In genomic region chr22:50292643-50293440, GRCh38 we compare ENCODE assay signal across 9 cellular contexts. TPM values are rescaled to one million over a fixed set of nuclear protein-coding genes. Genes with fewer than 3 reads are reported as not detected.
DNase-seq lines count a peak whose midpoint lies in the region; FAIRE-seq and TF ChIP-seq lines count a peak whose summit lies in the region.
"Had no signal": no experiment of that assay in that cellular context is flagged by ENCODE, and none has a peak within 500 bp of the region (broad histone marks: within the 10 kb centered on the region; RNA-seq: fewer than 3 reads in every experiment).

No MANE protein-coding gene starts in this region.

- FAIRE-seq in keratinocyte (lab: Jason Lieb, UNC): no peak

- no peaks in the 10 kb centered on the region for H3K27me3 ChIP-seq in adipocyte (replicated peaks; ENCODE audit: control insufficient read depth, insufficient read depth, low read length)
- no peaks in the 10 kb centered on the region for H3K27me3 ChIP-seq in keratinocyte (ENCODE audit: control insufficient read depth, extremely low read depth, insufficient read depth, low read length)
- H3K27me3 ChIP-seq in stomach: peaks cover 0 to 6% (median 0%) of the 10 kb centered on the region in 3 donors

- H3K36me3 ChIP-seq in adipocyte (ENCODE audit: control insufficient read depth, insufficient read depth, low read length, severe bottlenecking) (peaks cover 34% of the 10 kb centered on the region), keratinocyte (ENCODE audit: control insufficient read depth in 2 of 2, extremely low read depth in 1 of 2, insufficient read depth in 2 of 2, low read length in 2 of 2) (peaks cover 25 to 32% of the 10 kb centered on the region in 2 experiments), stomach (peaks cover 28 to 40% (median 34%) of the 10 kb centered on the region in 4 donors)

- no peak for TF ChIP-seq POLR2A in stomach (IDR thresholded peaks at IDR 0.05)

- H3K4me3 ChIP-seq in HFF-Myc (replicated peaks; ENCODE audit: low read depth, low read length) (peak overlapping the region; percentile 32), adipocyte (ENCODE audit: low read length) (peak overlapping the region; percentile 56), keratinocyte (ENCODE audit: control insufficient read depth in 2 of 3, extremely low read depth in 1 of 3, insufficient read depth in 2 of 3, low read depth in 1 of 3, low read length in 3 of 3) (peak overlapping the region; percentile 32 to 57 (median 49)), stomach (peak overlapping the region; percentile 27 to 45 (median 38))

- peak overlapping the region; percentile 79 for H3K4me2 ChIP-seq in keratinocyte (ENCODE audit: control insufficient read depth, extremely low read depth, insufficient read depth, low read depth, low read length)

- H3K27ac ChIP-seq in keratinocyte (ENCODE audit: control insufficient read depth, insufficient read depth, low read length): peak overlapping the region; percentile 26
- H3K27ac ChIP-seq in stomach: peak overlapping the region; percentile 94 to 96 (median 95)

- peaks cover 20% of the 10 kb centered on the region for H3K4me1 ChIP-seq in adipocyte (ENCODE audit: control insufficient read depth, insufficient read depth, low read length)
- H3K4me1 ChIP-seq in keratinocyte (ENCODE audit: control insufficient read depth, extremely low read depth, insufficient read depth, low read length): peaks cover 18% of the 10 kb centered on the region
- H3K4me1 ChIP-seq in stomach: peaks cover 82 to 100% (median 97%) of the 10 kb centered on the region in 4 donors

- peaks cover 19% of the 10 kb centered on the region for H4K20me1 ChIP-seq in keratinocyte (ENCODE audit: control insufficient read depth, extremely low read depth, insufficient read depth, low read length)

- H2AFZ ChIP-seq in keratinocyte (ENCODE audit: control insufficient read depth, low read length): no peak overlapping the region

- TF ChIP-seq CTCF in HFF-Myc (IDR thresholded peaks at IDR 0.05; ENCODE audit: low read depth, low read length, missing control alignments): no peak
- TF ChIP-seq CTCF in keratinocyte (optimal IDR thresholded peaks at IDR 0.05 in 1 of 3, IDR thresholded peaks at IDR 0.05 in 1 of 3, conservative IDR thresholded peaks at IDR 0.05 in 1 of 3; ENCODE audit: extremely low read depth in 1 of 3, insufficient read depth in 2 of 3, low read length in 3 of 3): no peak
- TF ChIP-seq CTCF in stomach (IDR thresholded peaks at IDR 0.05): no peak

- intact Hi-C loops in stomach (cut with DNase I; ENCODE audit: low total_unique reads): no loop called here

- peak overlapping the region; percentile 82 for H3K9ac ChIP-seq in adipocyte (ENCODE audit: low read length)
- peak overlapping the region; percentile 50 for H3K9ac ChIP-seq in keratinocyte (ENCODE audit: control insufficient read depth, extremely low read depth, insufficient read depth, low read length)

- dilution Hi-C loops in keratinocyte (cut with MboI; ENCODE audit: extremely low pct_ligation_motif_present, low sequenced_read_pairs): no loop called here

- H3K79me2 ChIP-seq in keratinocyte (ENCODE audit: control insufficient read depth, insufficient read depth, low read length): peaks cover 93% of the 10 kb centered on the region

- no peaks in the 10 kb centered on the region for H3K9me1 ChIP-seq in keratinocyte (ENCODE audit: control insufficient read depth, extremely low read depth, insufficient read depth, low read length)

- 14 to 27% (median 24%) methylated on average over 19 to 29 of the region's 29 CpGs for WGBS in stomach, 5 donors

- no peak for DNase-seq in HFF-Myc (ENCODE audit: extremely low read depth, low read depth)
- DNase-seq in adipocyte (ENCODE audit: low read depth): no peak
- DNase-seq in keratinocyte (ENCODE audit: low read depth, low spot score): no peak
- DNase-seq in stomach: no peak
- no peak for DNase-seq in NCI-H82 treated with DMSO at 0.1 percent for 48 hours (lab: John Stamatoyannopoulos, UW; ENCODE audit: unreplicated experiment)
- no peak for DNase-seq in MV-4-11 (lab: John Stamatoyannopoulos, UW)
- DNase-seq in SHP77 (lab: John Stamatoyannopoulos, UW): no peak
- no peak for DNase-seq in NCI-H2171 (lab: John Stamatoyannopoulos, UW)
- DNase-seq: NCI-H524 treated with DMSO at 0.1 percent for 48 hours had no signal

- H3K9me3 ChIP-seq in adipocyte (ENCODE audit: control insufficient read depth, low read length) (no peaks in the 10 kb centered on the region), keratinocyte (ENCODE audit: control insufficient read depth, low read depth, low read length) (no peaks in the 10 kb centered on the region), stomach (no peaks in the 10 kb centered on the region)

- no peak for TF ChIP-seq EP300 in stomach (IDR thresholded peaks at IDR 0.05)

RNA-seq across cellular contexts. Expression of gene PLXNB2, which starts 14.6 kb away (rescaled TPM):
- polyA plus RNA-seq in keratinocyte (44.3 to 90.3 TPM (median 66.2 TPM) in 3 replicates), stomach (100 to 1,000 TPM in 2 of 3 donors, 10 to 100 TPM in 1; 50.3 to 197 (median 147) TPM)
- polyA plus RNA-seq in keratinocyte (2011; ENCODE audit: low read depth): 123 TPM
- 21.3 and 35.3 TPM in 2 replicates for polyA plus RNA-seq in keratinocyte (2011; cell fraction: cytosol; rRNA removed)
- polyA plus RNA-seq in keratinocyte (2011; cell fraction: nucleus; rRNA removed): 208 and 264 TPM in 2 replicates
- 81.4 and 94.0 TPM in 2 replicates for polyA plus RNA-seq in keratinocyte (2012; ENCODE audit: low replicate concordance)
- 131 to 309 TPM (median 181 TPM) in 3 replicates for polyA minus RNA-seq in keratinocyte
- polyA minus RNA-seq in keratinocyte (2011; cell fraction: cytosol; rRNA and poly(A)+ RNA removed): 135 TPM
- polyA minus RNA-seq in keratinocyte (2011; cell fraction: nucleus; rRNA and poly(A)+ RNA removed): 352 and 408 TPM in 2 replicates
- 100 to 1,000 TPM; 105 to 648 (median 400) TPM for total RNA-seq in stomach

RNA-seq across cellular contexts. Expression of gene MAPK11, which starts 22.7 kb away (rescaled TPM):
- polyA plus RNA-seq in keratinocyte (3.4 to 12.6 TPM (median 4.6 TPM) in 3 replicates), stomach (10 to 100 TPM in 2 of 3 donors, 1 to 10 TPM in 1; 8.5 to 13.6 (median 12.3) TPM)
- 2.1 TPM for polyA plus RNA-seq in keratinocyte (2011; ENCODE audit: low read depth)
- 4.8 and 9.8 TPM in 2 replicates for polyA plus RNA-seq in keratinocyte (2011; cell fraction: cytosol; rRNA removed)
- polyA plus RNA-seq in keratinocyte (2011; cell fraction: nucleus; rRNA removed): 17.4 and 26.6 TPM in 2 replicates
- 4.3 and 6.8 TPM in 2 replicates for polyA plus RNA-seq in keratinocyte (2012; ENCODE audit: low replicate concordance)
- 6.5 to 11.9 TPM (median 11.8 TPM) in 3 replicates for polyA minus RNA-seq in keratinocyte
- 13.4 TPM for polyA minus RNA-seq in keratinocyte (2011; cell fraction: cytosol; rRNA and poly(A)+ RNA removed)
- 8.3 and 9.3 TPM in 2 replicates for polyA minus RNA-seq in keratinocyte (2011; cell fraction: nucleus; rRNA and poly(A)+ RNA removed)
- 10 to 100 TPM in 1 of 5 donors, 1 to 10 TPM in 2, under 1 TPM in 1, not detected in 1; 0.29 to 10.1 (median 5.7) TPM for total RNA-seq in stomach

RNA-seq across cellular contexts. Expression of gene MAPK12, which starts 31.4 kb away (rescaled TPM):
- polyA plus RNA-seq in keratinocyte (10.1 to 17.9 TPM (median 11.1 TPM) in 3 replicates), stomach (1 to 10 TPM; 4.7 to 9.3 (median 7.1) TPM)
- polyA plus RNA-seq in keratinocyte (2011; ENCODE audit: low read depth): 5.9 TPM
- polyA plus RNA-seq in keratinocyte (2011; cell fraction: cytosol; rRNA removed): 6.1 and 11.8 TPM in 2 replicates
- 41.3 and 53.1 TPM in 2 replicates for polyA plus RNA-seq in keratinocyte (2011; cell fraction: nucleus; rRNA removed)
- polyA plus RNA-seq in keratinocyte (2012; ENCODE audit: low replicate concordance): 4.9 and 11.0 TPM in 2 replicates
- 10.4 to 14.4 TPM (median 13.0 TPM) in 3 replicates for polyA minus RNA-seq in keratinocyte
- 17.8 TPM for polyA minus RNA-seq in keratinocyte (2011; cell fraction: cytosol; rRNA and poly(A)+ RNA removed)
- 16.7 and 19.8 TPM in 2 replicates for polyA minus RNA-seq in keratinocyte (2011; cell fraction: nucleus; rRNA and poly(A)+ RNA removed)
- total RNA-seq in stomach: 10 to 100 TPM in 2 of 5 donors, 1 to 10 TPM in 3; 5.2 to 49.6 (median 9.3) TPM

RNA-seq across cellular contexts. Expression of gene DENND6B, which starts 34.0 kb away (rescaled TPM):
- 0.94 to 3.1 TPM (median 1.4 TPM) in 3 replicates for polyA plus RNA-seq in keratinocyte
- 1.2 TPM for polyA plus RNA-seq in keratinocyte (2011; ENCODE audit: low read depth)
- 1.2 and 2.1 TPM in 2 replicates for polyA plus RNA-seq in keratinocyte (2011; cell fraction: cytosol; rRNA removed)
- polyA plus RNA-seq in keratinocyte (2011; cell fraction: nucleus; rRNA removed): 11.3 and 18.0 TPM in 2 replicates
- polyA plus RNA-seq in keratinocyte (2012; ENCODE audit: low replicate concordance): 1.0 and 3.2 TPM in 2 replicates
- 0.93 to 2.4 TPM (median 1.1 TPM) in 3 replicates for polyA minus RNA-seq in keratinocyte
- polyA minus RNA-seq in keratinocyte (2011; cell fraction: cytosol; rRNA and poly(A)+ RNA removed): 2.1 TPM
- polyA minus RNA-seq in keratinocyte (2011; cell fraction: nucleus; rRNA and poly(A)+ RNA removed): 3.7 and 5.8 TPM in 2 replicates
- total RNA-seq in stomach: 10 to 100 TPM in 2 of 5 donors, 1 to 10 TPM in 3; 2.2 to 13.4 (median 2.5) TPM
- polyA plus RNA-seq in stomach: 1 to 10 TPM; 2.0 to 7.6 (median 5.5) TPM

RNA-seq across cellular contexts. Expression of gene HDAC10, which starts 41.8 kb away (rescaled TPM):
- polyA plus RNA-seq in keratinocyte (4.7 to 12.4 TPM (median 8.2 TPM) in 3 replicates), stomach (10 to 100 TPM; 24.7 to 41.4 (median 36.2) TPM)
- polyA plus RNA-seq in keratinocyte (2011; ENCODE audit: low read depth): 5.6 TPM
- polyA plus RNA-seq in keratinocyte (2011; cell fraction: cytosol; rRNA removed): 0.89 and 2.7 TPM in 2 replicates
- polyA plus RNA-seq in keratinocyte (2011; cell fraction: nucleus; rRNA removed): 43.4 and 61.6 TPM in 2 replicates
- 11.5 and 12.6 TPM in 2 replicates for polyA plus RNA-seq in keratinocyte (2012; ENCODE audit: low replicate concordance)
- 5.8 to 12.8 TPM (median 6.0 TPM) in 3 replicates for polyA minus RNA-seq in keratinocyte
- polyA minus RNA-seq in keratinocyte (2011; cell fraction: cytosol; rRNA and poly(A)+ RNA removed): 5.2 TPM
- polyA minus RNA-seq in keratinocyte (2011; cell fraction: nucleus; rRNA and poly(A)+ RNA removed): 17.1 and 18.4 TPM in 2 replicates
- 100 to 1,000 TPM in 2 of 5 donors, 10 to 100 TPM in 3; 15.4 to 156 (median 74.1) TPM for total RNA-seq in stomach
